ENCODE assay signal across 12 cellular contexts in the genomic region with DNA sequence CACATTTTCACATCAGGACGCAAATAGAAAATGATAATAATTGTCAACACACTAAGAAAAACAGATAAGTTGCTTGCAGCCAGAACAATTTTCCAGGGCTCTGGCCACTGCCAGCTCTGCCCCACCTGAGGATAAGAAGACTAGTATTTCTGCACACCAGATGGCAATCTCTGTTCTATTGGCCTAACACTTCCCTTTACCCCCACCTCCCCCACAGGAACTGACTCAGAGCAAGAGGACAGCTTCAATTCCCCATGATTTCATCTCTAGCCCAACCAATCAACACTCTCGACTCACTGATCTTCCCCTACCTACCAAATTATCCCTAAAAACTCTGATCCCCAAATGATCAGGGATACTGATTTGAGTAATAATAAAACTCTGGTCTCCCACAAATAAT.
A peak's percentile ranks its signal among the peaks of the same experiment; 100 is the strongest.
DNase-seq lines count a peak whose midpoint lies in the region; ATAC-seq, FAIRE-seq and TF ChIP-seq lines count a peak whose summit lies in the region.
"Had no signal": no experiment of that assay in that cellular context is flagged by ENCODE, and none has a peak within 500 bp of the region (broad histone marks: within the 10 kb centered on the region; RNA-seq: fewer than 3 reads in every experiment).

No MANE protein-coding gene starts in this region.

- H3K9me3 ChIP-seq in heart left ventricle (no peaks in the 10 kb centered on the region), left lung (no peaks in the 10 kb centered on the region)
- H3K9me3 ChIP-seq: upper lobe of left lung had no signal

- no peak for ATAC-seq in heart left ventricle
- no peak for ATAC-seq in left lung

- H3K27ac ChIP-seq in heart left ventricle (no peak overlapping the region), left lung (no peak overlapping the region)
- H3K27ac ChIP-seq: upper lobe of left lung had no signal

- intact Hi-C loops in heart left ventricle (cut with DNase I) (no loop called here), left lung (cut with DNase I) (no loop called here), head of caudate nucleus (cut with DNase I) (no loop called here)

- no peak for FAIRE-seq in bronchial epithelial cell (lab: Jason Lieb, UNC)
- FAIRE-seq: H1, keratinocyte had no signal

- TF ChIP-seq POLR2A in heart left ventricle (IDR thresholded peaks at IDR 0.05), result no peak

- DNase-seq in A172 (ENCODE audit: low spot score) (peak; percentile 8), EL (peak; percentile 13), NCI-H69 (lab: John Stamatoyannopoulos, UW) (peak; percentile 63), bronchial epithelial cell (ENCODE audit: low read depth) (peak; percentile 29), heart left ventricle (no peak), left lung (no peak), head of caudate nucleus (no peak)
- DNase-seq: activated T-cell treated with anti-CD3 and anti-CD28 coated beads, Interleukin-2, amount 50 U/mL, for 1 hour; NCI-H446 treated with DMSO at 0.1 percent for 48 hours; upper lobe of left lung had no signal

- H3K27me3 ChIP-seq in bronchial epithelial cell (ENCODE audit: control insufficient read depth, insufficient read depth, low read length) (no peaks in the 10 kb centered on the region), heart left ventricle (no peaks in the 10 kb centered on the region), left lung (no peaks in the 10 kb centered on the region)
- H3K27me3 ChIP-seq: upper lobe of left lung had no signal

- no peaks in the 10 kb centered on the region for H3K4me1 ChIP-seq in heart left ventricle
- no peaks in the 10 kb centered on the region for H3K4me1 ChIP-seq in left lung
- H3K4me1 ChIP-seq: upper lobe of left lung had no signal

- H3K36me3 ChIP-seq in bronchial epithelial cell (ENCODE audit: control insufficient read depth, insufficient read depth, low read length), result no peaks in the 10 kb centered on the region
- no peaks in the 10 kb centered on the region for H3K36me3 ChIP-seq in heart left ventricle
- no peaks in the 10 kb centered on the region for H3K36me3 ChIP-seq in left lung
- H3K36me3 ChIP-seq: upper lobe of left lung had no signal

- 75 to 88% (median 80%) methylated on average over 2 of the region's 2 CpGs for WGBS in heart left ventricle, 4 donors

- H3K4me3 ChIP-seq in bronchial epithelial cell (ENCODE audit: low read depth, low read length) (no peak overlapping the region), heart left ventricle (no peak overlapping the region), left lung (no peak overlapping the region)
- H3K4me3 ChIP-seq: upper lobe of left lung had no signal

- no peak for TF ChIP-seq CTCF in bronchial epithelial cell (IDR thresholded peaks at IDR 0.05; ENCODE audit: insufficient read depth, low read length, severe bottlenecking)
- no peak for TF ChIP-seq CTCF in heart left ventricle (IDR thresholded peaks at IDR 0.05)
- TF ChIP-seq CTCF in left lung (IDR thresholded peaks at IDR 0.05), result no peak

Comparison
In these comparisons a context has a peak if more than half of its experiments do, and no peak if none do; other contexts are left out.
1. DNase-seq: peak in A172 (single experiment), EL (single experiment), NCI-H69 (single experiment) and bronchial epithelial cell (single experiment); none in heart left ventricle (0 of 5), left lung (0 of 2) and head of caudate nucleus (0 of 42).